8 cellular contexts compared by ENCODE assay signal in the genomic region with DNA sequence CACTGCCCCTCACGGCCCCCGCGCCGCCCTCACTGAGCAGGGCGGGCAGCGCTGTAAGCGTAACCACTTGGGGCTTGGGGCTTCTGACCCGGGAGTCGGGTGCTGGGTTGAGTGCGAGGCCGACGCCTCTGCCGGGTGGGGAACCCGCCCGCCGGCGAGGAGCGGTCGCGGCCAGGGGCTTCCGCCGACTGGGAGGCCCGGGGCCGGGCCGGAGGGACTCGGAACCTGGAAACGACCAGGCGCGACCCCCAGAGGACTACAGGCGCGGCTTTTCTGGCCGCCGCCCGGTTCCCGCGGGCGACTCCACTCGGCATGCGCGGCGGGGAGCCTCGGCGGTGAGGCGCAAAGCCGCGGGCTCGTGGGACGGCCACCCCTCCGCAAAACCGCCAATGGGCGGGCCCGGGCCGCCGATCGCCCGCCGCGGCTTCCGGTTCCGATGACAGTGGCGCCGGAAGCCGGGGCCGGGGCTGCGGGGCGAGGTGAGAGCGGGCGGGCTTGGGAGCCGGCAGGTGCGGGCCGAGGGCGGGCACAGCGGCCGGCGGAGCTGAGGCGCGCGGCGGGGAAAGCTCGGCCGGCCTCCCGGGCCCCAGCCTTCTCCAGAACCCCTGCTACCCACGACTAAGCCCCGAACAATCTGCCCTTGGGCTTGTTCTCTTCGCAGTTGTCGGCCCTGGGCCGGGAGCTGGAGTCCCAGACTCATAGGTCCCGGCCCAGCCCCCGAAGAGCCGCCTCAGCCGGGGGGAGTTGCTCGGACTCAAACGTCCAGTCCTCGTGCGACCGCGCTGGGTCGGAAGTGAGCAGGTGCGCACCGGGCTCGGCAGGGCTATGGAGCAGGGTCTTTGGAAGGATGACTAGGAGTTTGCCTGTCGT. TPM values are rescaled to one million over a fixed set of nuclear protein-coding genes. Genes with fewer than 3 reads are reported as not detected.
DNase-seq lines count a peak whose midpoint lies in the region; ATAC-seq and TF ChIP-seq lines count a peak whose summit lies in the region.

A gene with protein sequence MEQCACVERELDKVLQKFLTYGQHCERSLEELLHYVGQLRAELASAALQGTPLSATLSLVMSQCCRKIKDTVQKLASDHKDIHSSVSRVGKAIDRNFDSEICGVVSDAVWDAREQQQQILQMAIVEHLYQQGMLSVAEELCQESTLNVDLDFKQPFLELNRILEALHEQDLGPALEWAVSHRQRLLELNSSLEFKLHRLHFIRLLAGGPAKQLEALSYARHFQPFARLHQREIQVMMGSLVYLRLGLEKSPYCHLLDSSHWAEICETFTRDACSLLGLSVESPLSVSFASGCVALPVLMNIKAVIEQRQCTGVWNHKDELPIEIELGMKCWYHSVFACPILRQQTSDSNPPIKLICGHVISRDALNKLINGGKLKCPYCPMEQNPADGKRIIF (plus strand): TSS at position 439 of the 870 bp plus-strand sequence. CDS start 7,106 bp downstream, outside the sequence.

- peak; percentile 65 to 82 (median 76) for DNase-seq in CD4-positive, alpha-beta T cell
- DNase-seq in NOMO-1 treated with DMSO at 0.1 percent for 48 hours (lab: John Stamatoyannopoulos, UW; ENCODE audit: unreplicated experiment) (peak; percentile 70), medulla oblongata (ENCODE audit: extremely low spot score) (peak; percentile 82)
- peak; percentile 56 to 60 for DNase-seq in activated CD8-positive, alpha-beta memory T cell treated with anti-CD3 and anti-CD28 coated beads for 4 hours (ENCODE audit: low read depth in 2 of 2)
- DNase-seq in effector memory CD4-positive, alpha-beta T cell = peak; percentile 65 to 74 (median 71)
- peak; percentile 69 to 86 (median 73) for DNase-seq in stimulated activated CD4-positive, alpha-beta T cell treated with anti-CD3 and anti-CD28 coated beads, TNF-alpha, amount 100 ng/mL, for 48 hours (ENCODE audit: low read depth in 3 of 3)

- intact Hi-C loops in CD4-positive, alpha-beta T cell (cut with DNase I, micrococcal nuclease) = loop anchor here in 1 of 2 experiments (2.0 kb wide), 1 partner anchor 18 kb away; a partner anchor contains a TSS

- peaks cover 2% of the 10 kb centered on the region for H3K36me3 ChIP-seq in effector memory CD4-positive, alpha-beta T cell (ENCODE audit: control insufficient read depth, insufficient read depth, low read length)

- POLR2A ChIA-PET in CD4-positive, alpha-beta T cell (lab: Charles Lee) = interaction anchor here (0.6 to 3.8 kb wide), 6 partner anchors 10 to 1676 kb away, joined by 3 to 23 read pairs (median 4); a partner anchor contains a TSS

- H3K27ac Mint-ChIP-seq in CD4-positive, alpha-beta T cell = peak within 1 kb of the TSS; percentile 75

- ATAC-seq in CD4-positive, alpha-beta T cell (ENCODE audit: poor library complexity) = peak; percentile 86
- ATAC-seq in GM19397 (IDR thresholded peaks at IDR 0.05; ENCODE audit: unreplicated experiment) (peak; percentile 96), HG03558 (IDR thresholded peaks at IDR 0.05; ENCODE audit: extremely low read depth, unreplicated experiment) (peak; percentile 60)

- peaks cover 4% of the 10 kb centered on the region for H3K4me1 ChIP-seq in effector memory CD4-positive, alpha-beta T cell (ENCODE audit: control insufficient read depth, insufficient read depth, low read length, poor library complexity, severe bottlenecking)

- TF ChIP-seq CTCF in CD4-positive, alpha-beta T cell (IDR thresholded peaks at IDR 0.05) = no peak

- CTCF ChIA-PET in CD4-positive, alpha-beta T cell (lab: Charles Lee) = interaction anchor here (1.4 to 3.9 kb wide), 3 partner anchors 10 to 55 kb away, joined by 4 to 17 read pairs (median 7); a partner anchor contains a TSS

- peaks cover 29% of the 10 kb centered on the region for H3K4me1 Mint-ChIP-seq in CD4-positive, alpha-beta T cell (ENCODE audit: low read depth)

- no peaks in the 10 kb centered on the region for H3K27me3 Mint-ChIP-seq in CD4-positive, alpha-beta T cell

- H3K36me3 Mint-ChIP-seq in CD4-positive, alpha-beta T cell (ENCODE audit: low read depth) = peaks cover 26% of the 10 kb centered on the region

- no peaks in the 10 kb centered on the region for H3K9me3 Mint-ChIP-seq in CD4-positive, alpha-beta T cell

- H3K9me3 ChIP-seq in CD4-positive, alpha-beta T cell (ENCODE audit: control insufficient read depth, low read length) = no peaks in the 10 kb centered on the region
- no peaks in the 10 kb centered on the region for H3K9me3 ChIP-seq in effector memory CD4-positive, alpha-beta T cell (ENCODE audit: control insufficient read depth, low read length)

- peak within 1 kb of the TSS; percentile 78 for H3K4me3 ChIP-seq in effector memory CD4-positive, alpha-beta T cell (ENCODE audit: insufficient read depth, low read depth, low read length, poor library complexity, severe bottlenecking)

- H3K27me3 ChIP-seq in CD4-positive, alpha-beta T cell (ENCODE audit: control insufficient read depth, insufficient read depth, low read length) = no peaks in the 10 kb centered on the region
- H3K27me3 ChIP-seq in effector memory CD4-positive, alpha-beta T cell (replicated peaks; ENCODE audit: control insufficient read depth, insufficient read depth, low read length, poor library complexity, severe bottlenecking) = no peaks in the 10 kb centered on the region

- peak within 1 kb of the TSS; percentile 69 for H3K27ac ChIP-seq in CD4-positive, alpha-beta T cell (ENCODE audit: low read depth, low read length)
- peak within 1 kb of the TSS; percentile 78 for H3K27ac ChIP-seq in effector memory CD4-positive, alpha-beta T cell (ENCODE audit: insufficient read depth, low read length, poor library complexity, severe bottlenecking)

- H3K4me3 Mint-ChIP-seq in CD4-positive, alpha-beta T cell = peak within 1 kb of the TSS; percentile 90

RNA-seq across cellular contexts. Expression of the gene that starts here (rescaled TPM):
- 10 to 100 TPM; 12.0 to 13.8 TPM for total RNA-seq in CD4-positive, alpha-beta T cell

Comparison
In these comparisons a context has a peak if more than half of its experiments do, and no peak if none do; other contexts are left out.
1. Peak in every context shown above with its lines: DNase-seq, ATAC-seq, H3K4me3 ChIP-seq and H3K27ac ChIP-seq.